In genomic region chr5:172548981-172549707, GRCh38 we compare ENCODE assay signal across 26 cellular contexts.
DNase-seq lines count a peak whose midpoint lies in the region; ATAC-seq, FAIRE-seq and TF ChIP-seq lines count a peak whose summit lies in the region.
"Had no signal": no experiment of that assay in that cellular context is flagged by ENCODE, and none has a peak within 500 bp of the region (broad histone marks: within the 10 kb centered on the region; RNA-seq: fewer than 3 reads in every experiment).

No MANE protein-coding gene starts in this region.

- H3K27me3 Mint-ChIP-seq in CD4-positive, alpha-beta T cell: peaks cover 30% of the 10 kb centered on the region
- H3K27me3 Mint-ChIP-seq: activated CD4-positive, alpha-beta T cell treated with anti-CD3 and anti-CD28 coated beads, Interleukin-2, amount 10 ng/mL, durations not matched to agents 7 days and 5 days had no signal

- H3K36me3 ChIP-seq in H1 (ENCODE audit: control insufficient read depth in 2 of 4, insufficient read depth in 4 of 4, low read length in 3 of 4) (no peaks in the 10 kb centered on the region), neuronal stem cell (replicated peaks in 1 of 2; ENCODE audit: control insufficient read depth in 2 of 2, insufficient read depth in 2 of 2, low read length in 2 of 2) (no peaks in the 10 kb centered on the region), upper lobe of right lung (no peaks in the 10 kb centered on the region)
- H3K36me3 ChIP-seq: HAP-1, vagina had no signal

- H3K18ac ChIP-seq in H1 (ENCODE audit: extremely low read depth, low read length) (no peak overlapping the region), neuronal stem cell (ENCODE audit: low read length) (peak overlapping the region; percentile 41)

- POLR2A ChIA-PET in H1 (lab: Charles Lee; ENCODE audit: partially characterized antibody): interaction anchor here (0.6 kb wide), 1 partner anchor 12 kb away, joined by 3 read pairs; no protein-coding TSS in a partner anchor
- POLR2A ChIA-PET in CD4-positive, alpha-beta T cell (lab: Charles Lee): no interaction called here

- no peak overlapping the region for H3K9ac ChIP-seq in H1 (replicated peaks in 1 of 4; ENCODE audit: extremely low read depth in 1 of 4, low read depth in 3 of 4, low read length in 3 of 4)
- no peak overlapping the region for H3K9ac ChIP-seq in neuronal stem cell (ENCODE audit: low read depth, low read length, poor library complexity)

- TF ChIP-seq CTCF in H1 (IDR thresholded peaks at IDR 0.05; ENCODE audit: control extremely low read depth in 1 of 3, insufficient read depth in 1 of 3, low read depth in 1 of 3, low read length in 3 of 3) (no peak), upper lobe of right lung (IDR thresholded peaks at IDR 0.05) (no peak)
- no peak for TF ChIP-seq CTCF in CD4-positive, alpha-beta T cell (IDR thresholded peaks at IDR 0.05)

- ATAC-seq in Right ventricle myocardium inferior: no peak
- ATAC-seq in left cardiac atrium: no peak
- no peak for ATAC-seq in upper lobe of right lung
- ATAC-seq in GM18909 (IDR thresholded peaks at IDR 0.05; ENCODE audit: poor library complexity, unreplicated experiment): no peak
- ATAC-seq in CD4-positive, alpha-beta T cell (ENCODE audit: poor library complexity): no peak
- ATAC-seq: A549; activated T-cell treated with anti-CD3 and anti-CD28 coated beads, Interleukin-2, amount 50 U/mL, for 4 hours; stimulated activated memory B cell treated with anti-CD40 and anti-IgM and Interleukin-4, amounts not matched to agents 10 μg/mL and 1 μg/mL and 100 μg/mL, for 72 hours had no signal

- H3K4me1 ChIP-seq in H1 (replicated peaks in 1 of 4; ENCODE audit: control insufficient read depth in 3 of 4, insufficient read depth in 4 of 4, low read length in 3 of 4) (no peaks in the 10 kb centered on the region; a peak in 1 of 7 replicates), neuronal stem cell (ENCODE audit: control insufficient read depth in 2 of 2, insufficient read depth in 1 of 2, low read depth in 1 of 2, low read length in 2 of 2) (peaks cover 8 to 12% of the 10 kb centered on the region in 2 donors), upper lobe of right lung (no peaks in the 10 kb centered on the region)
- H3K4me1 ChIP-seq: A549, HAP-1, vagina had no signal

- H2BK120ac ChIP-seq in H1 (replicated peaks; ENCODE audit: low read depth, low read length) (no peak overlapping the region), neuronal stem cell (ENCODE audit: low read depth, low read length) (no peak overlapping the region)

- peaks cover 2% of the 10 kb centered on the region for H3K9me3 Mint-ChIP-seq in CD4-positive, alpha-beta T cell
- H3K9me3 Mint-ChIP-seq: activated CD4-positive, alpha-beta T cell treated with anti-CD3 and anti-CD28 coated beads, Interleukin-2, amount 10 ng/mL, durations not matched to agents 7 days and 5 days; activated T-cell treated with anti-CD3 and anti-CD28 coated beads, Interleukin-2, amount 50 U/mL, for 4 hours had no signal

- H2AFZ ChIP-seq in H1 (ENCODE audit: low read length): no peak overlapping the region
- peak overlapping the region; percentile 17 for H2AFZ ChIP-seq in neuronal stem cell (ENCODE audit: low read length)

- FAIRE-seq in H1 (lab: Jason Lieb, UNC): no peak
- FAIRE-seq: A549, keratinocyte had no signal

- intact Hi-C loops in Right ventricle myocardium inferior (cut with DNase I): no loop called here
- intact Hi-C loops in left cardiac atrium (cut with DNase I): no loop called here
- intact Hi-C loops in upper lobe of right lung (cut with DNase I): no loop called here
- intact Hi-C loops in CD4-positive, alpha-beta T cell (cut with DNase I, micrococcal nuclease): no loop called here

- no peak for TF ChIP-seq RAD21 in H1 (IDR thresholded peaks at IDR 0.05 in 1 of 2, conservative IDR thresholded peaks at IDR 0.05 in 1 of 2; ENCODE audit: low read depth in 2 of 2, low read length in 2 of 2)

- H3K4me2 ChIP-seq in H1 (ENCODE audit: insufficient read depth in 1 of 2, low read depth in 2 of 2, low read length in 2 of 2) (no peak overlapping the region), neuronal stem cell (ENCODE audit: insufficient read depth, low read length, poor library complexity, severe bottlenecking) (no peak overlapping the region)
- H3K4me2 ChIP-seq: A549 had no signal

- H3K27ac Mint-ChIP-seq in CD4-positive, alpha-beta T cell: no peak overlapping the region
- H3K27ac Mint-ChIP-seq: activated CD4-positive, alpha-beta T cell treated with anti-CD3 and anti-CD28 coated beads, Interleukin-2, amount 10 ng/mL, durations not matched to agents 7 days and 5 days; stimulated activated memory B cell treated with anti-CD40 and anti-IgM and Interleukin-4, amounts not matched to agents 10 μg/mL and 1 μg/mL and 100 μg/mL, for 72 hours had no signal

- H4K91ac ChIP-seq in H1 (replicated peaks; ENCODE audit: insufficient read length, low read length) (no peak overlapping the region), neuronal stem cell (ENCODE audit: low read depth, low read length, poor library complexity) (no peak overlapping the region)

- 0 out of 2 replicates have a peak overlapping the region, but pooled peaks have one; percentile 50 for H2BK15ac ChIP-seq in H1 (ENCODE audit: low read length)
- H2BK15ac ChIP-seq in neuronal stem cell (ENCODE audit: low read length): peak overlapping the region; percentile 50

- H3K56ac ChIP-seq in H1 (replicated peaks; ENCODE audit: insufficient read length, low read depth, low read length): no peak overlapping the region

- no peak overlapping the region for H2BK5ac ChIP-seq in H1 (ENCODE audit: low read depth, low read length)
- no peak overlapping the region for H2BK5ac ChIP-seq in neuronal stem cell (ENCODE audit: low read length)

- H4K20me1 ChIP-seq in H1 (replicated peaks in 1 of 2; ENCODE audit: control insufficient read depth in 1 of 2, insufficient read depth in 2 of 2, low read length in 2 of 2): no peaks in the 10 kb centered on the region

- H3K27me3 ChIP-seq in H1 (replicated peaks in 1 of 4; ENCODE audit: control insufficient read depth in 3 of 4, extremely low read depth in 1 of 4, insufficient read depth in 3 of 4, low read length in 3 of 4) (peaks cover 0 to 2% (median 0%) of the 10 kb centered on the region in 4 experiments; a peak in 1 of 7 replicates), neuronal stem cell (ENCODE audit: control insufficient read depth in 3 of 3, insufficient read depth in 3 of 3, low read depth in 1 of 3, low read length in 3 of 3) (peaks cover 0 to 18% (median 0%) of the 10 kb centered on the region in 3 experiments), upper lobe of right lung (no peaks in the 10 kb centered on the region)
- H3K27me3 ChIP-seq in CD4-positive, alpha-beta T cell (ENCODE audit: control insufficient read depth, insufficient read depth, low read length): no peaks in the 10 kb centered on the region
- H3K27me3 ChIP-seq: testis, vagina had no signal

- H3K27ac ChIP-seq in H1 (ENCODE audit: low read depth, low read length) (no peak overlapping the region), neuronal stem cell (replicated peaks; ENCODE audit: low read length) (no peak overlapping the region), upper lobe of right lung (no peak overlapping the region)
- H3K27ac ChIP-seq in CD4-positive, alpha-beta T cell (ENCODE audit: low read depth, low read length): no peak overlapping the region
- H3K27ac ChIP-seq: A549, testis, vagina had no signal

- TF ChIP-seq EP300 in H1 (IDR thresholded peaks at IDR 0.05; ENCODE audit: borderline replicate concordance in 1 of 2, low read depth in 2 of 2, low read length in 2 of 2): no peak

- no peak overlapping the region for H3K4ac ChIP-seq in H1 (replicated peaks; ENCODE audit: insufficient read length, low read depth, low read length)
- H3K4ac ChIP-seq in neuronal stem cell (ENCODE audit: low read length): no peak overlapping the region

- H3K4me3 ChIP-seq in H1 (ENCODE audit: extremely low read depth in 1 of 4, insufficient read depth in 2 of 4, low read depth in 3 of 4, low read length in 4 of 4): no peak overlapping the region
- no peak overlapping the region for H3K4me3 ChIP-seq in neuronal stem cell (ENCODE audit: low read length in 2 of 2)
- H3K4me3 ChIP-seq in upper lobe of right lung: no peak overlapping the region
- H3K4me3 ChIP-seq: A549, HAP-1, testis, vagina had no signal

- no peaks in the 10 kb centered on the region for H3K4me1 Mint-ChIP-seq in CD4-positive, alpha-beta T cell (ENCODE audit: low read depth)
- H3K4me1 Mint-ChIP-seq: activated CD4-positive, alpha-beta T cell treated with anti-CD3 and anti-CD28 coated beads, Interleukin-2, amount 10 ng/mL, durations not matched to agents 7 days and 5 days; stimulated activated memory B cell treated with anti-CD40 and anti-IgM and Interleukin-4, amounts not matched to agents 10 μg/mL and 1 μg/mL and 100 μg/mL, for 72 hours had no signal

- 81% methylated on average over 14 of the region's 14 CpGs; no CpG with 5 or more reads in 1 of the 2 experiments for WGBS in H1 (ENCODE audit: extremely low coverage in 1 of 2, insufficient coverage in 1 of 2, insufficient read length in 1 of 2, insufficient replicate concordance in 2 of 2, low coverage in 1 of 2, low lambda C conversion rate in 2 of 2, missing lambda C conversion rate in 1 of 2), 2 experiments
- no CpG with 5 or more reads among the region's 14 CpGs for WGBS in neuronal stem cell (ENCODE audit: extremely low coverage in 2 of 2, insufficient read length in 2 of 2, insufficient replicate concordance in 1 of 2), 2 donors

- TF ChIP-seq POLR2A in H1 (IDR thresholded peaks at IDR 0.05; ENCODE audit: control extremely low read depth in 1 of 2, low read depth in 2 of 2, low read length in 2 of 2): no peak

- CTCF ChIA-PET in H1 (lab: Charles Lee; ENCODE audit: partially characterized antibody): interaction anchor here (0.7 to 2.8 kb wide), 7 partner anchors 13 to 149 kb away, joined by 3 to 10 read pairs (median 3); no protein-coding TSS in a partner anchor
- CTCF ChIA-PET in CD4-positive, alpha-beta T cell (lab: Charles Lee): no interaction called here

- H3K14ac ChIP-seq in H1 (ENCODE audit: insufficient read length) (no peak overlapping the region), neuronal stem cell (ENCODE audit: low read length) (no peak overlapping the region)

- no peaks in the 10 kb centered on the region for H3K36me3 Mint-ChIP-seq in CD4-positive, alpha-beta T cell (ENCODE audit: low read depth)
- H3K36me3 Mint-ChIP-seq: stimulated activated memory B cell treated with anti-CD40 and anti-IgM and Interleukin-4, amounts not matched to agents 10 μg/mL and 1 μg/mL and 100 μg/mL, for 72 hours had no signal

- no peaks in the 10 kb centered on the region for H3K79me2 ChIP-seq in H1 (ENCODE audit: control insufficient read depth in 1 of 2, insufficient read depth in 2 of 2, low read length in 2 of 2)

- H4K5ac ChIP-seq in H1 (ENCODE audit: insufficient read length, low read depth, low read length): no peak overlapping the region

- no peak overlapping the region for H3K23ac ChIP-seq in H1 (ENCODE audit: insufficient read length)
- H3K23ac ChIP-seq in neuronal stem cell (ENCODE audit: low read depth, low read length, poor library complexity): no peak overlapping the region

- H2BK12ac ChIP-seq in H1 (ENCODE audit: low read depth, low read length): 0 out of 2 replicates have a peak overlapping the region, but pooled peaks have one; percentile 52
- no peak overlapping the region for H2BK12ac ChIP-seq in neuronal stem cell (ENCODE audit: low read length)

- H3K79me1 ChIP-seq in H1 (ENCODE audit: low read depth, low read length): no peaks in the 10 kb centered on the region
- no peaks in the 10 kb centered on the region for H3K79me1 ChIP-seq in neuronal stem cell (ENCODE audit: low read depth, low read length)

- H2AK5ac ChIP-seq in H1 (ENCODE audit: low read depth, low read length) (no peak overlapping the region), neuronal stem cell (ENCODE audit: low read depth, low read length) (no peak overlapping the region)

- H3K9me3 ChIP-seq in H1 (ENCODE audit: insufficient read depth in 2 of 2, low read depth in 1 of 2, low read length in 1 of 2) (no peaks in the 10 kb centered on the region), neuronal stem cell (replicated peaks in 1 of 2; ENCODE audit: control insufficient read depth in 2 of 2, insufficient read depth in 1 of 2, low read depth in 1 of 2, low read length in 2 of 2) (no peaks in the 10 kb centered on the region), upper lobe of right lung (no peaks in the 10 kb centered on the region)
- no peaks in the 10 kb centered on the region for H3K9me3 ChIP-seq in CD4-positive, alpha-beta T cell (ENCODE audit: control insufficient read depth, low read length)
- H3K9me3 ChIP-seq: A549, HAP-1, testis, vagina had no signal

- H3K23me2 ChIP-seq in H1 (ENCODE audit: low read depth, low read length): no peaks in the 10 kb centered on the region

- DNase-seq in Right ventricle myocardium inferior (ENCODE audit: missing footprints) (peak; percentile 9), left cardiac atrium (no peak), H1 (ENCODE audit: low read depth in 1 of 2, low spot score in 2 of 2) (no peak), neuronal stem cell (ENCODE audit: low spot score) (no peak), upper lobe of right lung (peak; percentile 36), COLO829 (ENCODE audit: low spot score) (no peak)
- DNase-seq in CD4-positive, alpha-beta T cell: no peak
- DNase-seq: activated CD4-positive, alpha-beta T cell treated with anti-CD3 and anti-CD28 coated beads, Interleukin-2, amount 10 ng/mL, durations not matched to agents 7 days and 5 days; activated naive CD4-positive, alpha-beta T cell; activated T-cell treated with anti-CD3 and anti-CD28 coated beads, Interleukin-2, amount 50 U/mL, for 4 hours; AML-193; mammary epithelial cell; MV-4-11; NK-92 treated with Interleukin-12 subunit alpha and Interleukin-12 subunit beta, amount 100 ng/mL, for 24 hours; occipital lobe; PC-3; retina; stimulated activated CD4-positive, alpha-beta T cell treated with anti-CD3 and anti-CD28 coated beads, Interleukin-12 subunit alpha, Interleukin-12 subunit beta, amount 100 ng/mL, for 4 hours; stimulated activated CD4-positive, alpha-beta T cell treated with anti-CD3 and anti-CD28 coated beads, Interleukin-4, amount 100 ng/mL, for 24 hours; testis had no signal

- no peak overlapping the region for H3K4me3 Mint-ChIP-seq in CD4-positive, alpha-beta T cell
- H3K4me3 Mint-ChIP-seq: activated CD4-positive, alpha-beta T cell treated with anti-CD3 and anti-CD28 coated beads, Interleukin-2, amount 10 ng/mL, durations not matched to agents 7 days and 5 days; activated T-cell treated with anti-CD3 and anti-CD28 coated beads, Interleukin-2, amount 50 U/mL, for 4 hours; stimulated activated memory B cell treated with anti-CD40 and anti-IgM and Interleukin-4, amounts not matched to agents 10 μg/mL and 1 μg/mL and 100 μg/mL, for 72 hours had no signal

- no peak overlapping the region for H4K8ac ChIP-seq in H1 (ENCODE audit: extremely low read depth, insufficient read depth, low read length)
- H4K8ac ChIP-seq in neuronal stem cell (ENCODE audit: low read depth, low read length): no peak overlapping the region

- H2BK20ac ChIP-seq in H1 (ENCODE audit: low read length): no peak overlapping the region; the same call in 1 of the 2 replicates

Comparison
In these comparisons a context has a peak if more than half of its experiments do, and no peak if none do; other contexts are left out.
1. DNase-seq: peak in Right ventricle myocardium inferior (single experiment) and upper lobe of right lung (single experiment); none in left cardiac atrium (single experiment), H1 (0 of 2), neuronal stem cell (single experiment), COLO829 (single experiment) and CD4-positive, alpha-beta T cell (0 of 10).